ENCODE assay signal across 8 cellular contexts in genomic region chr3:168095611-168096209, GRCh38. TPM values are rescaled to one million over a fixed set of nuclear protein-coding genes. Genes with fewer than 3 reads are reported as not detected.
A peak's percentile ranks its signal among the peaks of the same experiment; 100 is the strongest.
DNase-seq lines count a peak whose midpoint lies in the region; ATAC-seq and FAIRE-seq lines count a peak whose summit lies in the region.

TSS of gene GOLIM4 (minus strand) at chr3:168095924. CDS start at chr3:168095285, 639 bp downstream.

- peaks cover 2% of the 10 kb centered on the region in 2 donors for H3K4me1 ChIP-seq in small intestine (ENCODE audit: control insufficient read depth in 2 of 2, insufficient read depth in 1 of 2, low read depth in 1 of 2, low read length in 1 of 2)

- ATAC-seq in GM18861 (IDR thresholded peaks at IDR 0.05; ENCODE audit: unreplicated experiment) (peak; percentile 85), HG03060 (IDR thresholded peaks at IDR 0.05; ENCODE audit: low read depth, unreplicated experiment) (peak; percentile 76)

- FAIRE-seq in small intestine (lab: Jason Lieb, UNC) = no peak

- H3K4me3 ChIP-seq in small intestine (ENCODE audit: low read depth in 1 of 2, low read length in 2 of 2) = peak within 1 kb of the TSS; percentile 73 to 98

- no peaks in the 10 kb centered on the region for H3K9me3 ChIP-seq in small intestine (ENCODE audit: control insufficient read depth, low read depth)

- DNase-seq in AG08396 (ENCODE audit: low spot score) (peak; percentile 96), NCI-H2107 (lab: John Stamatoyannopoulos, UW) (peak; percentile 91), UCSD-AML1 (lab: John Stamatoyannopoulos, UW; ENCODE audit: unreplicated experiment) (peak; percentile 97), caudate nucleus (lab: John Stamatoyannopoulos, UW) (peak; percentile 41 to 97 (median 91)), inferior parietal cortex (ENCODE audit: extremely low spot score) (peak; percentile 91), small intestine (peak; percentile 97)

- H3K36me3 ChIP-seq in small intestine (ENCODE audit: control insufficient read depth in 2 of 2, insufficient read depth in 2 of 2, low read length in 2 of 2) = no peaks in the 10 kb centered on the region

- WGBS in small intestine, 3 donors = 0% methylated on average over 38 to 52 of the region's 52 CpGs

- H3K27me3 ChIP-seq in small intestine (ENCODE audit: control insufficient read depth in 2 of 2, insufficient read depth in 2 of 2, low read length in 2 of 2) = no peaks in the 10 kb centered on the region

- H3K27ac ChIP-seq in caudate nucleus (ENCODE audit: low read depth, low read length) (peak within 1 kb of the TSS; percentile 91), small intestine (ENCODE audit: low read depth in 1 of 2, low read length in 1 of 2) (peak within 1 kb of the TSS; percentile 88 to 99)

RNA-seq across cellular contexts. Expression of gene GOLIM4, which starts in this region (rescaled TPM):
- polyA plus RNA-seq in small intestine = 10 to 100 TPM; 23.2 to 47.4 (median 44.5) TPM

Comparison
In these comparisons a context has a peak if more than half of its experiments do, and no peak if none do; other contexts are left out.
1. Peak in every context shown above with its lines: DNase-seq, ATAC-seq, H3K4me3 ChIP-seq and H3K27ac ChIP-seq.